19 cellular contexts compared by ENCODE assay signal in the genomic region with DNA sequence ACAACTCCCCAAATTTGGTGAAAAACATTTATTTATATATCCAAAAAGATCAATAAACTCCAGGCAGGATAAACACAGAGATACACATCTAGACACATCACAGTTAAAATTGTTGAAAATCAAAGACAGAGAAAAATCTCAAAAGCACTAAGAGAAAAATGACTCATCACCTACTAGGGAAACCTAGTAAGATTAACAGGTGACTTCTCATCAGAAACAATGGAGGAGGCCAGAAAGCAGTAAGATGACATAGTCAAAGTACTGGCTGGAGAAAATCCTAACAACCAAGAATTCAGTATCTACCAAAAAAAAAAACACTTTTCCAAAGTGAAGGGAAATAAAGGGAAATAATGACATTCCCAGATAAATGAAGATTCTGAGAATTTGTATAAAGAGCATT. TPM values are rescaled to one million over a fixed set of nuclear protein-coding genes. Genes with fewer than 3 reads are reported as not detected.
A peak's percentile ranks its signal among the peaks of the same experiment; 100 is the strongest.
DNase-seq lines count a peak whose midpoint lies in the region; ATAC-seq, FAIRE-seq and TF ChIP-seq lines count a peak whose summit lies in the region.
"Had no signal": no experiment of that assay in that cellular context is flagged by ENCODE, and none has a peak within 500 bp of the region (broad histone marks: within the 10 kb centered on the region; RNA-seq: fewer than 3 reads in every experiment).

No MANE protein-coding gene starts in this region.

- TF ChIP-seq CTCF in HepG2 (CRISPR knock-in tag; IDR thresholded peaks at IDR 0.05) (no peak), right lobe of liver (IDR thresholded peaks at IDR 0.05) (no peak), bronchial epithelial cell (IDR thresholded peaks at IDR 0.05; ENCODE audit: insufficient read depth, low read length, severe bottlenecking) (no peak)

- no TSS peak for BruUV-seq in HepG2 (replicated peaks; lab: Mats Ljungman, UMichigan)

- no peaks in the 10 kb centered on the region for H3K36me3 ChIP-seq in HepG2 (replicated peaks in 1 of 2; ENCODE audit: control insufficient read depth in 1 of 2, insufficient read depth in 2 of 2, low read length in 2 of 2)
- peaks cover 0 to 6% (median 0%) of the 10 kb centered on the region in 4 donors for H3K36me3 ChIP-seq in right lobe of liver
- H3K36me3 ChIP-seq in bronchial epithelial cell (ENCODE audit: control insufficient read depth, insufficient read depth, low read length): peaks cover 2% of the 10 kb centered on the region
- H3K36me3 ChIP-seq: HAP-1 had no signal

- no peak for TF ChIP-seq RAD21 in HepG2 (CRISPR knock-in tag; IDR thresholded peaks at IDR 0.05)

- H3K79me2 ChIP-seq in HepG2 (ENCODE audit: insufficient read depth, low read length): no peaks in the 10 kb centered on the region

- no peak overlapping the region for H2AFZ ChIP-seq in HepG2 (ENCODE audit: low read length)

- intact Hi-C loops in HepG2 (cut with micrococcal nuclease; ENCODE audit: unreplicated experiment): no loop called here
- intact Hi-C loops in right lobe of liver (cut with DNase I): no loop called here
- intact Hi-C loops in Right ventricle myocardium inferior (cut with DNase I): no loop called here

- ATAC-seq in HepG2 (no peak), right lobe of liver (no peak), Right ventricle myocardium inferior (no peak), HG03108 (IDR thresholded peaks at IDR 0.05; ENCODE audit: unreplicated experiment) (no peak)
- ATAC-seq: CD8-positive, alpha-beta T cell; Panc1 had no signal

- in situ Hi-C loops in HepG2 (cut with HindIII; ENCODE audit: extremely low pct_ligation_motif_present, low pct_unique_long_range_greater_than_20kb): no loop called here

- no peak overlapping the region for H3K9ac ChIP-seq in HepG2 (ENCODE audit: insufficient read depth, low read depth, low read length)
- H3K9ac ChIP-seq: BLaER1 treated with 17β-estradiol and CSF1 and Interleukin-3, amounts not matched to agents 10 nM and 100 nM had no signal

- H3K27ac ChIP-seq in HepG2 (ENCODE audit: extremely low read length, insufficient read depth, low read length) (no peak overlapping the region), right lobe of liver (no peak overlapping the region)
- H3K27ac ChIP-seq: BLaER1 treated with 17β-estradiol and CSF1 and Interleukin-3, amounts not matched to agents 10 nM and 100 nM had no signal

- CTCF ChIA-PET in HepG2 (lab: Yijun Ruan, JAX; ENCODE audit: low intra/inter-chr PET ratio, low total read pairs): no interaction called here

- TF ChIP-seq POLR2A in HepG2 (IDR thresholded peaks at IDR 0.05; ENCODE audit: insufficient read depth in 1 of 2, low read depth in 2 of 2, low read length in 2 of 2): no peak
- no peak for TF ChIP-seq POLR2A in right lobe of liver (IDR thresholded peaks at IDR 0.05)

- TF ChIP-seq EP300 in HepG2 (IDR thresholded peaks at IDR 0.05; ENCODE audit: low read depth in 2 of 2, low read length in 2 of 2): no peak
- TF ChIP-seq EP300 in HepG2 (CRISPR knock-in tag; IDR thresholded peaks at IDR 0.05; ENCODE audit: borderline replicate concordance): no peak

- DNase-seq in HepG2 (ENCODE audit: low spot score): no peak
- DNase-seq in right lobe of liver: no peak
- DNase-seq in NCI-H226: peak; percentile 18
- peak; percentile 18 for DNase-seq in bronchial epithelial cell (ENCODE audit: low read depth)
- no peak for DNase-seq in pons (ENCODE audit: low spot score)
- DNase-seq in Right ventricle myocardium inferior (ENCODE audit: missing footprints): no peak
- no peak for DNase-seq in activated CD8-positive, alpha-beta memory T cell treated with anti-CD3 and anti-CD28 coated beads for 24 hours
- DNase-seq: Calu3; CD8-positive, alpha-beta T cell; DMS79; NCI-H1417 treated with DMSO at 0.1 percent for 48 hours; NCI-H187 treated with DMSO at 0.1 percent for 48 hours; NCI-H526 treated with DMSO at 0.1 percent for 48 hours; SW 1271 had no signal

- H3K4me3 ChIP-seq in HepG2 (replicated peaks in 1 of 3; ENCODE audit: insufficient read depth in 1 of 3, low read depth in 2 of 3, low read length in 3 of 3) (no peak overlapping the region), right lobe of liver (no peak overlapping the region), bronchial epithelial cell (ENCODE audit: low read depth, low read length) (no peak overlapping the region)
- H3K4me3 ChIP-seq: BLaER1 treated with 17β-estradiol and CSF1 and Interleukin-3, amounts not matched to agents 10 nM and 100 nM; HAP-1 had no signal

- POLR2A ChIA-PET in HepG2 (lab: Yijun Ruan, JAX): no interaction called here

- H3K4me1 ChIP-seq in HepG2 (ENCODE audit: insufficient read depth, low read length) (no peaks in the 10 kb centered on the region), right lobe of liver (no peaks in the 10 kb centered on the region)
- H3K4me1 ChIP-seq: HAP-1 had no signal

- H3K9me3 ChIP-seq in HepG2 (ENCODE audit: low read length) (no peaks in the 10 kb centered on the region), right lobe of liver (no peaks in the 10 kb centered on the region)
- H3K9me3 ChIP-seq: HAP-1 had no signal

- FAIRE-seq in HepG2 (lab: Jason Lieb, UNC): no peak
- no peak for FAIRE-seq in bronchial epithelial cell (lab: Jason Lieb, UNC)
- FAIRE-seq: HTR-8/SVneo had no signal

- H3K27me3 ChIP-seq in HepG2 (ENCODE audit: control insufficient read depth in 1 of 2, insufficient read depth in 2 of 2, low read length in 2 of 2) (no peaks in the 10 kb centered on the region; a peak in 2 of 5 replicates), right lobe of liver (no peaks in the 10 kb centered on the region), bronchial epithelial cell (ENCODE audit: control insufficient read depth, insufficient read depth, low read length) (no peaks in the 10 kb centered on the region)
- H3K27me3 ChIP-seq: BLaER1 treated with 17β-estradiol and CSF1 and Interleukin-3, amounts not matched to agents 10 nM and 100 nM had no signal

- no peaks in the 10 kb centered on the region for H4K20me1 ChIP-seq in HepG2 (ENCODE audit: insufficient read depth, low read length)
- H4K20me1 ChIP-seq: BLaER1 treated with 17β-estradiol and CSF1 and Interleukin-3, amounts not matched to agents 10 nM and 100 nM had no signal

- no peak overlapping the region for H3K4me2 ChIP-seq in HepG2 (ENCODE audit: low read depth, low read length)
- H3K4me2 ChIP-seq: BLaER1 treated with 17β-estradiol and CSF1 and Interleukin-3, amounts not matched to agents 10 nM and 100 nM had no signal

TF ChIP-seq in HepG2, 621 proteins besides CTCF, POLR2A, EP300 and RAD21:
- TF ChIP-seq MTF1 (CRISPR knock-in tag; IDR thresholded peaks at IDR 0.05): no peak
- TF ChIP-seq ZNF317 (CRISPR knock-in tag; IDR thresholded peaks at IDR 0.05): peak; percentile 53; the same call in 1 of the 2 replicates
TF ChIP-seq in HepG2: peak in this region for 1.

RNA-seq across cellular contexts. Expression of a gene that starts 33.8 kb away (rescaled TPM):
- total RNA-seq in HepG2 (2016; rRNA removed; fragmentation: Illumina TruSeq; extraction: Trizol) (not detected in 2 replicates), right lobe of liver (1 to 10 TPM; 3.5 to 6.1 (median 4.8) TPM), bronchial epithelial cell (14.7 and 24.5 TPM in 2 replicates), Right ventricle myocardium inferior (14.7 TPM)
- total RNA-seq in HepG2 (2016; cell fraction: cytosol; rRNA removed; fragmentation: Illumina TruSeq; extraction: Trizol; ENCODE audit: low read depth): not detected in 2 replicates
- total RNA-seq in HepG2 (2016; cell fraction: insoluble cytoplasmic fraction; rRNA removed; fragmentation: Illumina TruSeq; extraction: Trizol): not detected in 2 replicates
- not detected in 2 replicates for total RNA-seq in HepG2 (2016; cell fraction: membrane; rRNA removed; fragmentation: Illumina TruSeq; extraction: Trizol)
- total RNA-seq in HepG2 (2016; cell fraction: nucleus; rRNA removed; fragmentation: Illumina TruSeq; extraction: Trizol): not detected in 2 replicates
- 0.01 TPM in 1 of 2 replicates, not detected in the other for polyA plus RNA-seq in HepG2 (2011; rRNA removed)
- polyA plus RNA-seq in HepG2 (2011; cell fraction: cytosol; rRNA removed): 0.01 TPM in 1 of 2 replicates, not detected in the other
- polyA plus RNA-seq in HepG2 (2011; cell fraction: nucleus; rRNA removed): 0.23 TPM in 1 of 2 replicates, not detected in the other
- polyA plus RNA-seq in HepG2 (2012): not detected in 2 replicates
- not detected in 2 replicates for polyA plus RNA-seq in HepG2 (2016; cell fraction: cytosol; fragmentation: Illumina TruSeq; extraction: Trizol; ENCODE audit: low read depth)
- not detected in 2 replicates for polyA plus RNA-seq in HepG2 (2016; cell fraction: insoluble cytoplasmic fraction; fragmentation: Illumina TruSeq; extraction: Trizol; ENCODE audit: low read depth)
- not detected in 2 replicates for polyA plus RNA-seq in HepG2 (2016; cell fraction: membrane; fragmentation: Illumina TruSeq; extraction: Trizol; ENCODE audit: low read depth)
- not detected in 2 replicates for polyA plus RNA-seq in HepG2 (2016; cell fraction: nucleus; fragmentation: Illumina TruSeq; extraction: Trizol; ENCODE audit: insufficient read depth, low read depth)
- polyA minus RNA-seq in HepG2 (2011; rRNA and poly(A)+ RNA removed; ENCODE audit: low replicate concordance): 0.23 TPM in 1 of 2 replicates, not detected in the other
- polyA minus RNA-seq in HepG2 (2011; cell fraction: cytosol; rRNA and poly(A)+ RNA removed): not detected in 2 replicates
- not detected in 2 replicates for polyA minus RNA-seq in HepG2 (2011; cell fraction: nucleus; rRNA and poly(A)+ RNA removed)

Comparison
In these comparisons a context has a peak if more than half of its experiments do, and no peak if none do; other contexts are left out.
1. DNase-seq: peak in NCI-H226 (single experiment) and bronchial epithelial cell (single experiment); none in HepG2 (single experiment), right lobe of liver (0 of 3), pons (single experiment), Right ventricle myocardium inferior (single experiment) and activated CD8-positive, alpha-beta memory T cell treated with anti-CD3 and anti-CD28 coated beads for 24 hours (single experiment).